In the genomic region with DNA sequence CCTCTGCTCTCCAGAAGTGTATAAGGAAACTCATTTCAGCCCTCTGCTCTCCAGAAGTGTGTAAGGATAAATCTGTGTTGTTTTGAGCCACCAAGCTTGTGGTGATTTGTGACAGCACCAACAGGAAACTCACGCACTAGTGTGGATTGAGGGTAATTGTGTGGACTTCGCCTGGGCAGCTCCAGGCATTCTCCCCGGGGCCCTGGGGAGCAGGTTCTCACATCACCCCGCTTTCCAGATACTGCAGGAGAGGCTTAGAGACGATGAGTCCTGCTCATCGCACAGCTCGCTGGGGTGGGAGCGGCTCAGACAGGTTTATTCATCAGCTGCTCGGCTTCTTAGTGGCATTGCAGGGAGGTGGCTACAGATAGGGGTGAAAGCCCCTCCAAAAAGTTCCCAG, we compare ENCODE assay signal across 17 cellular contexts.
"Had no signal": no experiment of that assay in that cellular context is flagged by ENCODE, and none has a peak within 500 bp of the region (broad histone marks: within the 10 kb centered on the region; RNA-seq: fewer than 3 reads in every experiment).

No MANE protein-coding gene starts in this region.

- H3K4me3 ChIP-seq: dorsolateral prefrontal cortex, gastrocnemius medialis, suprapubic skin, thyroid gland had no signal

- ATAC-seq: esophagus mucosa; gastrocnemius medialis; left colon; naive thymus-derived CD4-positive, alpha-beta T cell; stimulated activated naive CD8-positive, alpha-beta T cell treated with anti-CD3 and anti-CD28 coated beads, Interleukin-15, Interleukin-2, amounts not matched to agents 100 U/mL and 50 U/mL, for 24 hours had no signal

- H3K9me3 ChIP-seq: neutrophil, thyroid gland had no signal

- H3K27ac ChIP-seq: dorsolateral prefrontal cortex, gastrocnemius medialis, neutrophil, suprapubic skin, thyroid gland had no signal

- H3K36me3 Mint-ChIP-seq: type B pancreatic cell had no signal

- H3K27me3 Mint-ChIP-seq: type B pancreatic cell had no signal

- H3K36me3 ChIP-seq: gastrocnemius medialis, neutrophil, suprapubic skin, thyroid gland had no signal

- H3K4me3 Mint-ChIP-seq: naive thymus-derived CD4-positive, alpha-beta T cell; nephron progenitor cell; type B pancreatic cell had no signal

- H3K27me3 ChIP-seq: dorsolateral prefrontal cortex, neutrophil, thyroid gland had no signal

- H3K4me1 ChIP-seq: gastrocnemius medialis, suprapubic skin, thyroid gland had no signal

- H3K4me1 Mint-ChIP-seq: naive thymus-derived CD4-positive, alpha-beta T cell had no signal

- H3K27ac Mint-ChIP-seq: naive thymus-derived CD4-positive, alpha-beta T cell; nephron progenitor cell; type B pancreatic cell had no signal

- DNase-seq: cortex of kidney; effector memory CD4-positive, alpha-beta T cell; gastrocnemius medialis; glutamatergic neuron; left colon; mesendoderm; naive thymus-derived CD4-positive, alpha-beta T cell; nephron progenitor cell; small intestine; stimulated activated CD4-positive, alpha-beta T cell treated with anti-CD3 and anti-CD28 coated beads, Interleukin-2, amount 100 ng/mL, for 48 hours; stimulated activated naive CD8-positive, alpha-beta T cell treated with anti-CD3 and anti-CD28 coated beads, Interleukin-15, Interleukin-2, amounts not matched to agents 100 U/mL and 50 U/mL, for 24 hours; thyroid gland had no signal
